In genomic region chr1:178664278-178664677, GRCh38 we compare ENCODE assay signal across 10 cellular contexts.
DNase-seq lines count a peak whose midpoint lies in the region; ATAC-seq and TF ChIP-seq lines count a peak whose summit lies in the region.
"Had no signal": no experiment of that assay in that cellular context is flagged by ENCODE, and none has a peak within 500 bp of the region (broad histone marks: within the 10 kb centered on the region; RNA-seq: fewer than 3 reads in every experiment).

No MANE protein-coding gene starts in this region.

- no peak overlapping the region for H3T11ph ChIP-seq in H9 (ENCODE audit: low read length)

- H3K23me2 ChIP-seq in H9 (ENCODE audit: insufficient read length, low read depth, low read length, poor library complexity, severe bottlenecking): no peaks in the 10 kb centered on the region

- no CpG with 5 or more reads among the region's 5 CpGs for WGBS in H9 (ENCODE audit: extremely low coverage, insufficient read length, low lambda C conversion rate)

- H2BK120ac ChIP-seq in H9 (ENCODE audit: low read depth, low read length, poor library complexity, severe bottlenecking): no peak overlapping the region

- H4K8ac ChIP-seq in H9 (replicated peaks; ENCODE audit: insufficient read length, low read depth, low read length): no peak overlapping the region

- H2BK5ac ChIP-seq in H9 (ENCODE audit: insufficient read length, low read length): no peak overlapping the region

- H2BK12ac ChIP-seq in H9 (ENCODE audit: insufficient read length, low read depth, low read length): no peak overlapping the region

- H3K4ac ChIP-seq in H9 (ENCODE audit: low read depth, low read length): no peak overlapping the region

- H3K27me3 ChIP-seq in H9 (ENCODE audit: insufficient read depth, low read length): no peaks in the 10 kb centered on the region

- H3K56ac ChIP-seq in H9 (ENCODE audit: insufficient read length, low read depth, low read length): no peak overlapping the region

- H2AFZ ChIP-seq in H9 (ENCODE audit: low read length): no peak overlapping the region

- no peak overlapping the region; the same call in 1 of the 2 replicates for H3K14ac ChIP-seq in H9 (ENCODE audit: insufficient read depth, low read length)

- H3K27ac ChIP-seq in H9 (ENCODE audit: insufficient read length, low read depth, low read length): no peak overlapping the region

- no peak overlapping the region for H4K91ac ChIP-seq in H9 (ENCODE audit: insufficient read length, low read depth, low read length)

- no peak overlapping the region for H3K4me3 Mint-ChIP-seq in H9

- H3K4me1 Mint-ChIP-seq in H9: 0 out of 4 replicates have a peak, but pooled peaks cover 0 to 3% of the 10 kb centered on the region in 2 experiments

- H3K27ac Mint-ChIP-seq in H9: no peak overlapping the region

- H2BK20ac ChIP-seq in H9 (ENCODE audit: low read depth, low read length, poor library complexity, severe bottlenecking): no peak overlapping the region

- ATAC-seq in GM18870 (IDR thresholded peaks at IDR 0.05; ENCODE audit: unreplicated experiment) (peak; percentile 79), HG02588 (IDR thresholded peaks at IDR 0.05; ENCODE audit: unreplicated experiment) (peak; percentile 79), HG03565 (IDR thresholded peaks at IDR 0.05; ENCODE audit: unreplicated experiment) (peak; percentile 70)

- no peaks in the 10 kb centered on the region for H3K9me3 ChIP-seq in H9 (ENCODE audit: control insufficient read depth, low read depth, low read length)

- no peak for TF ChIP-seq CTCF in H9 (conservative IDR thresholded peaks at IDR 0.05)

- H3K4me1 ChIP-seq in H9 (ENCODE audit: insufficient read depth, low read length): no peaks in the 10 kb centered on the region

- H2AK5ac ChIP-seq in H9 (ENCODE audit: insufficient read length, low read length): no peak overlapping the region

- H3K79me2 ChIP-seq in H9 (ENCODE audit: insufficient read depth, low read length): no peaks in the 10 kb centered on the region

- no peak overlapping the region for H2BK15ac ChIP-seq in H9 (ENCODE audit: low read depth, low read length)

- no peak overlapping the region for H3K18ac ChIP-seq in H9 (ENCODE audit: insufficient read length, low read depth, low read length)

- no peak overlapping the region for H3K4me2 ChIP-seq in H9 (ENCODE audit: insufficient read depth, insufficient read length, low read length)

- no peaks in the 10 kb centered on the region for H4K20me1 ChIP-seq in H9 (ENCODE audit: control insufficient read depth, insufficient read depth, insufficient read length)

- H3K9ac ChIP-seq in H9 (ENCODE audit: extremely low read depth, insufficient read length, low read length): no peak overlapping the region

- peaks cover 3% of the 10 kb centered on the region; the same call in 1 of the 2 replicates for H3K27me3 Mint-ChIP-seq in H9 (ENCODE audit: low read depth)

- no peaks in the 10 kb centered on the region for H3K9me3 Mint-ChIP-seq in H9

- H3K79me1 ChIP-seq in H9 (ENCODE audit: insufficient read depth, low read depth, low read length, poor library complexity, severe bottlenecking): no peaks in the 10 kb centered on the region

- H3K23ac ChIP-seq in H9 (ENCODE audit: insufficient read length, low read depth, low read length): no peak overlapping the region

- DNase-seq in globus pallidus (ENCODE audit: low spot score) (peak; percentile 21), midbrain (lab: John Stamatoyannopoulos, UW) (no peak), H9 (no peak), HuH-7 (ENCODE audit: low spot score) (no peak), NK-92 (lab: John Stamatoyannopoulos, UW; ENCODE audit: unreplicated experiment) (no peak)
- DNase-seq: activated gamma-delta T cell treated with Interleukin-2 at 50 U/mL for 16 hours, Right ventricle myocardium superior had no signal

- H3K36me3 Mint-ChIP-seq in H9 (ENCODE audit: insufficient read depth in 1 of 3, low read depth in 3 of 3): no peaks in the 10 kb centered on the region

- no peak overlapping the region for H4K5ac ChIP-seq in H9 (ENCODE audit: insufficient read length, low read depth, low read length)
